ENCODE assay signal across 15 cellular contexts in the genomic region with DNA sequence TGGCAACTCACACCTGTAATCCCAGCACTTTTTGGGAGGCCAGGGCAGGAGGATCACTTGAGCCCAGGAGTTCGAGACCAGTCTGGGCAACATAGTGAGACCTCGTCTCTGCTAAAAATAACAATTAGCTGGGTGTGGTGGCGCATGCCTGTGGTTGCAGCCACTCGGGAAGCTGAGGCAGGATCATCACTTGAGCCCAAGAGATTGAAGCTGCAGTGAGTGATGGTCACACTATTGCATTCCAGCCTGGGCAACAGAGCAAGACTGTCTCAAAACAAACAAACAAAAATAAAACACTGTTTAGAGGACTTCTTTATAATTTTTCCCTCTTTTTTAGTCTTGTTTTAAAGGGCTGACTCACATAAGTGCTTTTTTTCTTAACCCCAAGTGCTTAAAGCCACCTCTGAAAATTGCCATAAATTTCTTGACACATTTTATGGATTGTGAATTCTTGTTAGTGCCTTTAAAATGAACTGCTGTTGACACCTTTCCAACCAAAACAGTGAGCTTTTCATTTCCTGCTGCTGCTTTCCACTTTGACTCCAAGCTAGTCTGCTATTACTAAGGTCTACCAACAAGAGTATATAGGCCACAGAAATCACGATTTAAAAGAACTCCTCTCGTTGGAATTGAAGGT. TPM values are rescaled to one million over a fixed set of nuclear protein-coding genes. Genes with fewer than 3 reads are reported as not detected.
A peak's percentile ranks its signal among the peaks of the same experiment; 100 is the strongest.
DNase-seq lines count a peak whose midpoint lies in the region; TF ChIP-seq lines count a peak whose summit lies in the region.
"Had no signal": no experiment of that assay in that cellular context is flagged by ENCODE, and none has a peak within 500 bp of the region (broad histone marks: within the 10 kb centered on the region; RNA-seq: fewer than 3 reads in every experiment).

No MANE protein-coding gene starts in this region.

- no peak overlapping the region for H3K4me3 ChIP-seq in AG04449 (ENCODE audit: low read depth, low read length)
- H3K4me3 ChIP-seq: PC-9, skin epidermis had no signal

- DNase-seq in AG04449 (ENCODE audit: low read depth, low spot score) (peak; percentile 75), HT1080 (ENCODE audit: low read depth) (peak; percentile 17), chondrocyte (ENCODE audit: low spot score) (no peak), left kidney (ENCODE audit: low read depth, low spot score) (peak; percentile 64), NCI-H446 (lab: John Stamatoyannopoulos, UW) (no peak), NCI-H226 (no peak), SKM-1 (lab: John Stamatoyannopoulos, UW; ENCODE audit: unreplicated experiment) (no peak)
- no peak for DNase-seq in activated naive CD4-positive, alpha-beta T cell (lab: John Stamatoyannopoulos, UW)
- DNase-seq: activated naive CD4-positive, alpha-beta T cell treated with anti-CD3 and anti-CD28 coated beads, Interleukin-2, amount 50 U/mL, for 16 hours; NCI-H187; NCI-H526; PC-9; stimulated activated naive CD4-positive, alpha-beta T cell treated with Interleukin-2 at 50 U/mL for 16 hours; T-helper 1 cell had no signal

- H3K27ac Mint-ChIP-seq in chondrocyte (ENCODE audit: unreplicated experiment): peak overlapping the region; percentile 68

- H3K4me3 Mint-ChIP-seq in chondrocyte (ENCODE audit: unreplicated experiment): no peak overlapping the region

- H3K9me3 Mint-ChIP-seq in chondrocyte (ENCODE audit: low read depth): no peaks in the 10 kb centered on the region

- H3K36me3 Mint-ChIP-seq in chondrocyte (ENCODE audit: low read depth): peaks cover 22% of the 10 kb centered on the region

- TF ChIP-seq CTCF in AG04449 (IDR thresholded peaks at IDR 0.05; ENCODE audit: insufficient read depth, low read length, missing control alignments) (no peak), chondrocyte (IDR thresholded peaks at IDR 0.05) (no peak)

- POLR2A ChIA-PET in AG04449 (lab: Yijun Ruan, JAX): interaction anchor here (0.5 kb wide), 1 partner anchor 164 kb away, joined by 3 read pairs; no protein-coding TSS in a partner anchor

- CTCF ChIA-PET in AG04449 (lab: Yijun Ruan, JAX): no interaction called here

- H3K27me3 Mint-ChIP-seq in chondrocyte (ENCODE audit: low read depth): no peaks in the 10 kb centered on the region

- H3K4me1 Mint-ChIP-seq in chondrocyte (ENCODE audit: low read depth): peaks cover 17% of the 10 kb centered on the region

RNA-seq across cellular contexts. Expression of gene CYP20A1, which starts 41.7 kb away (rescaled TPM):
- 9.9 and 10.8 TPM in 2 replicates for total RNA-seq in HT1080 (2014; rRNA removed; shearing (Covaris generic))
- 12.9 and 15.6 TPM in 2 replicates for polyA plus RNA-seq in HT1080 (2015; cell fraction: cytosol; rRNA removed)
- 14.1 and 16.6 TPM in 2 replicates for polyA plus RNA-seq in HT1080 (2015; cell fraction: nucleus; rRNA removed)
- total RNA-seq in chondrocyte: 25.7 to 33.0 TPM (median 30.7 TPM) in 3 replicates

RNA-seq across cellular contexts. Expression of gene ABI2, which starts 47.6 kb away (rescaled TPM):
- total RNA-seq in HT1080 (2014; rRNA removed; shearing (Covaris generic)): 24.9 and 41.0 TPM in 2 replicates
- 53.3 and 60.1 TPM in 2 replicates for polyA plus RNA-seq in HT1080 (2015; cell fraction: cytosol; rRNA removed)
- polyA plus RNA-seq in HT1080 (2015; cell fraction: nucleus; rRNA removed): 41.9 and 42.9 TPM in 2 replicates
- total RNA-seq in chondrocyte: 48.1 to 49.0 TPM (median 48.8 TPM) in 3 replicates

Comparison
In these comparisons a context has a peak if more than half of its experiments do, and no peak if none do; other contexts are left out.
1. DNase-seq: peak in AG04449 (single experiment), HT1080 (single experiment) and left kidney (single experiment); none in chondrocyte (single experiment), NCI-H446 (0 of 2), NCI-H226 (single experiment), activated naive CD4-positive, alpha-beta T cell (0 of 4) and SKM-1 (single experiment).